Comparison of ENCODE assay signal across 2 cellular contexts in the genomic region with DNA sequence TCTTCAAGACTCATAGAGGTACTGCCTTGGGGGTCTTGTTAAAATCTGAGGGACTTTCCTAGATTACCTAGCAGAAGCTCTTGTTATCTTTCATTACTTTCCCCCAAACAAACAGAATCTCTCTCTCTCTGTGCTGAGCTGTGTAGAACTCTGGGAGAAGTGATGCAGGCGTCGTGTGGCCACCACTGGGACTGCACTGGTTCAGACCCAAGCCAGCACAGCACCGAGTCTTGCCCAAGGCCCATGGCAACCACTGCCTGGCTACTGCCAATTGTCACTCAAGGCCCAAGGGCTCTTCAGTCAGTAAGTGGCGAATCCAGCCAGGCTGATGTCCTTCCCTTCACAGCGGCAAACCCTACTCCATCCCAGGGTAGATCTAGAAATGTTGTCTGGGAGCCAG.
TF ChIP-seq lines count a peak whose summit lies in the region.

No MANE protein-coding gene starts in this region.

TF ChIP-seq in GM23338, 12 proteins besides CTCF, POLR2A, EP300 and RAD21 (continues in another document):
- TF ChIP-seq ETS1 (IDR thresholded peaks at IDR 0.05) = no peak
- no peak for TF ChIP-seq POLR2AphosphoS5 (IDR thresholded peaks at IDR 0.05; ENCODE audit: low read depth)
- TF ChIP-seq EZH2phosphoT487 (IDR thresholded peaks at IDR 0.05; ENCODE audit: unreplicated experiment) = no peak
- TF ChIP-seq REST (IDR thresholded peaks at IDR 0.05; ENCODE audit: unreplicated experiment) = no peak
- TF ChIP-seq CREB1 (CRISPR knock-in tag; IDR thresholded peaks at IDR 0.05; ENCODE audit: low read depth) = no peak
- no peak for TF ChIP-seq EZH2 (IDR thresholded peaks at IDR 0.05; ENCODE audit: low read depth, unreplicated experiment)
- TF ChIP-seq ZNF114 (CRISPR knock-in tag; IDR thresholded peaks at IDR 0.05) = no peak
- no peak for TF ChIP-seq STAT1 (IDR thresholded peaks at IDR 0.05; ENCODE audit: unreplicated experiment)
- TF ChIP-seq ZNF331 (CRISPR knock-in tag; IDR thresholded peaks at IDR 0.05; ENCODE audit: low read depth) = no peak
- TF ChIP-seq ZNF462 (CRISPR knock-in tag; IDR thresholded peaks at IDR 0.05) = no peak

TF ChIP-seq in GM12878, 131 proteins besides CTCF, POLR2A, EP300 and RAD21:
- TF ChIP-seq ATF7 (IDR thresholded peaks at IDR 0.05; ENCODE audit: low read depth) = no peak
- no peak for TF ChIP-seq BCL11A (IDR thresholded peaks at IDR 0.05; ENCODE audit: low read depth, low read length)
- no peak for TF ChIP-seq PAX8 (IDR thresholded peaks at IDR 0.05)
- TF ChIP-seq JUND (IDR thresholded peaks at IDR 0.05; ENCODE audit: low read depth, low read length) = no peak
TF ChIP-seq in GM12878: peak in this region for 0.
